ENCODE assay signal across 1 cellular context in the genomic region with DNA sequence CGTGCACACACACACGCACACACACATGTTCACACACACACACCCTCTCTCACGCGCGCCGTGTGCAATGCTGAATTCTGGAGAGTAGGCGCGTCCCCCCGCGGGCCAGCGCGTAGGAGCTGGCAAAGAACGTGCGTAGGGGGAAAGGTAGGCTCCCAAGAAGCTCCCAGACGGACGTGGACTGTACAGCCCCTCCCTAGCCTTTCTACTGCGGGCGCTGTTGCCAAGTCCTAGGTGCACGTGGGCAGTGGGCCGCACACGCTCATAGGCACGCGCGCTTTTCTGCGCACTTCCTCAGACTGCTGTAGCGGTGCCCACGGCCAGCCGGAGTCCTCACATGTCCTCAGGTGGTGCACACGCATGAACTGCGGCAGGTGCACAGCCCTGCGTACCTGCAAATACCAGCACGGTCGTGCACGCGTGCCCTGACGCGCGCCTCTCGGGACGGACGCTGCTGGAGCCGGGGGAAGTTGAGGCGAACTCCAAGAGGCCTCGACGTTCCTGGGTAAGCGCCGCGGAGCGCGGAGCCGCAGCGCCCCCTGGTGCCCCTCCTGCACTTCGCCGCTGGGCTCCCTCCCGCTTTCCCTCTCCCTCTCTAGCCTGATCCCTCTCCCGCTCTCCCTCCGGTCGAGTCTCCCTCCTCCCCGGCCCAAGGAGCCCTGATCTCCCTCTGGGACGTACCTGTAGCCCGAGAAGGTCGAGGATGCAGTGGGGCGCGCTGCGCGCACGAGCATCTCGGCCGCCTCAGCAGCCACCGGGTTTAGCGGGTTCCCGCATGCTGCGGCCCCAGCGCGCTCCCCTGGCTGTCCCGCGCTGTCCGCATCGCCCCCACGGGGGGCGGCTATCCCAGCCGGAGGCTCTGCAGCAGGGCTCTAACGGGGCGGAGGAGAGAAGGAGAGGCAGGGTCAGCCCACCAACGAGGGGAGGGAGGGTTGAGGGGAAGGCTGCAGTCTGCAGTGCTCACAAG.
A peak's percentile ranks its signal among the peaks of the same experiment; 100 is the strongest.
TF ChIP-seq lines count a peak whose summit lies in the region.

No MANE protein-coding gene starts in this region.

TF ChIP-seq in GM12878, 131 proteins besides CTCF, POLR2A, EP300 and RAD21 (continued from another document):
- TF ChIP-seq, protein P1, sequence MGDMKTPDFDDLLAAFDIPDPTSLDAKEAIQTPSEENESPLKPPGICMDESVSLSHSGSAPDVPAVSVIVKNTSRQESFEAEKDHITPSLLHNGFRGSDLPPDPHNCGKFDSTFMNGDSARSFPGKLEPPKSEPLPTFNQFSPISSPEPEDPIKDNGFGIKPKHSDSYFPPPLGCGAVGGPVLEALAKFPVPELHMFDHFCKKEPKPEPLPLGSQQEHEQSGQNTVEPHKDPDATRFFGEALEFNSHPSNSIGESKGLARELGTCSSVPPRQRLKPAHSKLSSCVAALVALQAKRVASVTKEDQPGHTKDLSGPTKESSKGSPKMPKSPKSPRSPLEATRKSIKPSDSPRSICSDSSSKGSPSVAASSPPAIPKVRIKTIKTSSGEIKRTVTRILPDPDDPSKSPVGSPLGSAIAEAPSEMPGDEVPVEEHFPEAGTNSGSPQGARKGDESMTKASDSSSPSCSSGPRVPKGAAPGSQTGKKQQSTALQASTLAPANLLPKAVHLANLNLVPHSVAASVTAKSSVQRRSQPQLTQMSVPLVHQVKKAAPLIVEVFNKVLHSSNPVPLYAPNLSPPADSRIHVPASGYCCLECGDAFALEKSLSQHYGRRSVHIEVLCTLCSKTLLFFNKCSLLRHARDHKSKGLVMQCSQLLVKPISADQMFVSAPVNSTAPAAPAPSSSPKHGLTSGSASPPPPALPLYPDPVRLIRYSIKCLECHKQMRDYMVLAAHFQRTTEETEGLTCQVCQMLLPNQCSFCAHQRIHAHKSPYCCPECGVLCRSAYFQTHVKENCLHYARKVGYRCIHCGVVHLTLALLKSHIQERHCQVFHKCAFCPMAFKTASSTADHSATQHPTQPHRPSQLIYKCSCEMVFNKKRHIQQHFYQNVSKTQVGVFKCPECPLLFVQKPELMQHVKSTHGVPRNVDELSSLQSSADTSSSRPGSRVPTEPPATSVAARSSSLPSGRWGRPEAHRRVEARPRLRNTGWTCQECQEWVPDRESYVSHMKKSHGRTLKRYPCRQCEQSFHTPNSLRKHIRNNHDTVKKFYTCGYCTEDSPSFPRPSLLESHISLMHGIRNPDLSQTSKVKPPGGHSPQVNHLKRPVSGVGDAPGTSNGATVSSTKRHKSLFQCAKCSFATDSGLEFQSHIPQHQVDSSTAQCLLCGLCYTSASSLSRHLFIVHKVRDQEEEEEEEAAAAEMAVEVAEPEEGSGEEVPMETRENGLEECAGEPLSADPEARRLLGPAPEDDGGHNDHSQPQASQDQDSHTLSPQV (IDR thresholded peaks at IDR 0.05) = no peak
- TF ChIP-seq, protein P2, sequence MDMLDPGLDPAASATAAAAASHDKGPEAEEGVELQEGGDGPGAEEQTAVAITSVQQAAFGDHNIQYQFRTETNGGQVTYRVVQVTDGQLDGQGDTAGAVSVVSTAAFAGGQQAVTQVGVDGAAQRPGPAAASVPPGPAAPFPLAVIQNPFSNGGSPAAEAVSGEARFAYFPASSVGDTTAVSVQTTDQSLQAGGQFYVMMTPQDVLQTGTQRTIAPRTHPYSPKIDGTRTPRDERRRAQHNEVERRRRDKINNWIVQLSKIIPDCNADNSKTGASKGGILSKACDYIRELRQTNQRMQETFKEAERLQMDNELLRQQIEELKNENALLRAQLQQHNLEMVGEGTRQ (IDR thresholded peaks at IDR 0.05; ENCODE audit: borderline replicate concordance, low read depth, low read length) = no peak
- TF ChIP-seq STAT1 (conservative IDR thresholded peaks at IDR 0.05) (peak; percentile 67; the same call in 1 of the 2 replicates), MEF2B (IDR thresholded peaks at IDR 0.05; ENCODE audit: partially characterized antibody, poor library complexity, severe bottlenecking) (no peak), PAX8 (IDR thresholded peaks at IDR 0.05) (no peak), NRF1 (conservative IDR thresholded peaks at IDR 0.05; ENCODE audit: low read depth, low read length) (no peak), MXI1 (IDR thresholded peaks at IDR 0.05; ENCODE audit: low read depth, low read length) (no peak), EED (IDR thresholded peaks at IDR 0.05; ENCODE audit: low read depth) (peak; percentile 32; the same call in 1 of the 2 replicates), IRF4 (IDR thresholded peaks at IDR 0.05; ENCODE audit: low read depth, low read length) (0 out of 2 replicates have a peak, but pooled peaks have one; percentile 28), RB1 (IDR thresholded peaks at IDR 0.05; ENCODE audit: borderline replicate concordance) (peak; percentile 74; the same call in 1 of the 2 replicates), KDM1A (IDR thresholded peaks at IDR 0.05; ENCODE audit: borderline replicate concordance) (no peak), IKZF2 (IDR thresholded peaks at IDR 0.05) (peak; percentile 28 to 51; a peak in 2 of 4 replicates), TAF1 (IDR thresholded peaks at IDR 0.05; ENCODE audit: borderline replicate concordance, low read depth, low read length) (no peak)
- TF ChIP-seq, protein P3, sequence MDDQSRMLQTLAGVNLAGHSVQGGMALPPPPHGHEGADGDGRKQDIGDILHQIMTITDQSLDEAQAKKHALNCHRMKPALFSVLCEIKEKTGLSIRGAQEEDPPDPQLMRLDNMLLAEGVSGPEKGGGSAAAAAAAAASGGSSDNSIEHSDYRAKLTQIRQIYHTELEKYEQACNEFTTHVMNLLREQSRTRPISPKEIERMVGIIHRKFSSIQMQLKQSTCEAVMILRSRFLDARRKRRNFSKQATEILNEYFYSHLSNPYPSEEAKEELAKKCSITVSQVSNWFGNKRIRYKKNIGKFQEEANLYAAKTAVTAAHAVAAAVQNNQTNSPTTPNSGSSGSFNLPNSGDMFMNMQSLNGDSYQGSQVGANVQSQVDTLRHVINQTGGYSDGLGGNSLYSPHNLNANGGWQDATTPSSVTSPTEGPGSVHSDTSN (IDR thresholded peaks at IDR 0.05; ENCODE audit: insufficient replicate concordance, low read depth, low read length) = no peak
- TF ChIP-seq, protein P4, sequence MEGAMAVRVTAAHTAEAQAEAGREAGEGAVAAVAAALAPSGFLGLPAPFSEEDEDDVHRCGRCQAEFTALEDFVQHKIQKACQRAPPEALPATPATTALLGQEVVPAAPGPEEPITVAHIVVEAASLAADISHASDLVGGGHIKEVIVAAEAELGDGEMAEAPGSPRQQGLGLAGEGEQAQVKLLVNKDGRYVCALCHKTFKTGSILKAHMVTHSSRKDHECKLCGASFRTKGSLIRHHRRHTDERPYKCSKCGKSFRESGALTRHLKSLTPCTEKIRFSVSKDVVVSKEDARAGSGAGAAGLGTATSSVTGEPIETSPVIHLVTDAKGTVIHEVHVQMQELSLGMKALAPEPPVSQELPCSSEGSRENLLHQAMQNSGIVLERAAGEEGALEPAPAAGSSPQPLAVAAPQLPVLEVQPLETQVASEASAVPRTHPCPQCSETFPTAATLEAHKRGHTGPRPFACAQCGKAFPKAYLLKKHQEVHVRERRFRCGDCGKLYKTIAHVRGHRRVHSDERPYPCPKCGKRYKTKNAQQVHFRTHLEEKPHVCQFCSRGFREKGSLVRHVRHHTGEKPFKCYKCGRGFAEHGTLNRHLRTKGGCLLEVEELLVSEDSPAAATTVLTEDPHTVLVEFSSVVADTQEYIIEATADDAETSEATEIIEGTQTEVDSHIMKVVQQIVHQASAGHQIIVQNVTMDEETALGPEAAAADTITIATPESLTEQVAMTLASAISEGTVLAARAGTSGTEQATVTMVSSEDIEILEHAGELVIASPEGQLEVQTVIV (IDR thresholded peaks at IDR 0.05; ENCODE audit: borderline replicate concordance, partially characterized antibody) = peak; percentile 6
- TF ChIP-seq, protein P5, sequence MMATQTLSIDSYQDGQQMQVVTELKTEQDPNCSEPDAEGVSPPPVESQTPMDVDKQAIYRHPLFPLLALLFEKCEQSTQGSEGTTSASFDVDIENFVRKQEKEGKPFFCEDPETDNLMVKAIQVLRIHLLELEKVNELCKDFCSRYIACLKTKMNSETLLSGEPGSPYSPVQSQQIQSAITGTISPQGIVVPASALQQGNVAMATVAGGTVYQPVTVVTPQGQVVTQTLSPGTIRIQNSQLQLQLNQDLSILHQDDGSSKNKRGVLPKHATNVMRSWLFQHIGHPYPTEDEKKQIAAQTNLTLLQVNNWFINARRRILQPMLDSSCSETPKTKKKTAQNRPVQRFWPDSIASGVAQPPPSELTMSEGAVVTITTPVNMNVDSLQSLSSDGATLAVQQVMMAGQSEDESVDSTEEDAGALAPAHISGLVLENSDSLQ (IDR thresholded peaks at IDR 0.05) = no peak
- TF ChIP-seq, protein P6, sequence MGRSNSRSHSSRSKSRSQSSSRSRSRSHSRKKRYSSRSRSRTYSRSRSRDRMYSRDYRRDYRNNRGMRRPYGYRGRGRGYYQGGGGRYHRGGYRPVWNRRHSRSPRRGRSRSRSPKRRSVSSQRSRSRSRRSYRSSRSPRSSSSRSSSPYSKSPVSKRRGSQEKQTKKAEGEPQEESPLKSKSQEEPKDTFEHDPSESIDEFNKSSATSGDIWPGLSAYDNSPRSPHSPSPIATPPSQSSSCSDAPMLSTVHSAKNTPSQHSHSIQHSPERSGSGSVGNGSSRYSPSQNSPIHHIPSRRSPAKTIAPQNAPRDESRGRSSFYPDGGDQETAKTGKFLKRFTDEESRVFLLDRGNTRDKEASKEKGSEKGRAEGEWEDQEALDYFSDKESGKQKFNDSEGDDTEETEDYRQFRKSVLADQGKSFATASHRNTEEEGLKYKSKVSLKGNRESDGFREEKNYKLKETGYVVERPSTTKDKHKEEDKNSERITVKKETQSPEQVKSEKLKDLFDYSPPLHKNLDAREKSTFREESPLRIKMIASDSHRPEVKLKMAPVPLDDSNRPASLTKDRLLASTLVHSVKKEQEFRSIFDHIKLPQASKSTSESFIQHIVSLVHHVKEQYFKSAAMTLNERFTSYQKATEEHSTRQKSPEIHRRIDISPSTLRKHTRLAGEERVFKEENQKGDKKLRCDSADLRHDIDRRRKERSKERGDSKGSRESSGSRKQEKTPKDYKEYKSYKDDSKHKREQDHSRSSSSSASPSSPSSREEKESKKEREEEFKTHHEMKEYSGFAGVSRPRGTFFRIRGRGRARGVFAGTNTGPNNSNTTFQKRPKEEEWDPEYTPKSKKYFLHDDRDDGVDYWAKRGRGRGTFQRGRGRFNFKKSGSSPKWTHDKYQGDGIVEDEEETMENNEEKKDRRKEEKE (IDR thresholded peaks at IDR 0.05) = no peak
- TF ChIP-seq, protein P7, sequence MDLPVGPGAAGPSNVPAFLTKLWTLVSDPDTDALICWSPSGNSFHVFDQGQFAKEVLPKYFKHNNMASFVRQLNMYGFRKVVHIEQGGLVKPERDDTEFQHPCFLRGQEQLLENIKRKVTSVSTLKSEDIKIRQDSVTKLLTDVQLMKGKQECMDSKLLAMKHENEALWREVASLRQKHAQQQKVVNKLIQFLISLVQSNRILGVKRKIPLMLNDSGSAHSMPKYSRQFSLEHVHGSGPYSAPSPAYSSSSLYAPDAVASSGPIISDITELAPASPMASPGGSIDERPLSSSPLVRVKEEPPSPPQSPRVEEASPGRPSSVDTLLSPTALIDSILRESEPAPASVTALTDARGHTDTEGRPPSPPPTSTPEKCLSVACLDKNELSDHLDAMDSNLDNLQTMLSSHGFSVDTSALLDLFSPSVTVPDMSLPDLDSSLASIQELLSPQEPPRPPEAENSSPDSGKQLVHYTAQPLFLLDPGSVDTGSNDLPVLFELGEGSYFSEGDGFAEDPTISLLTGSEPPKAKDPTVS (IDR thresholded peaks at IDR 0.05; ENCODE audit: low read depth, low read length) = no peak
